ENCODE assay signal across 11 cellular contexts in the genomic region with DNA sequence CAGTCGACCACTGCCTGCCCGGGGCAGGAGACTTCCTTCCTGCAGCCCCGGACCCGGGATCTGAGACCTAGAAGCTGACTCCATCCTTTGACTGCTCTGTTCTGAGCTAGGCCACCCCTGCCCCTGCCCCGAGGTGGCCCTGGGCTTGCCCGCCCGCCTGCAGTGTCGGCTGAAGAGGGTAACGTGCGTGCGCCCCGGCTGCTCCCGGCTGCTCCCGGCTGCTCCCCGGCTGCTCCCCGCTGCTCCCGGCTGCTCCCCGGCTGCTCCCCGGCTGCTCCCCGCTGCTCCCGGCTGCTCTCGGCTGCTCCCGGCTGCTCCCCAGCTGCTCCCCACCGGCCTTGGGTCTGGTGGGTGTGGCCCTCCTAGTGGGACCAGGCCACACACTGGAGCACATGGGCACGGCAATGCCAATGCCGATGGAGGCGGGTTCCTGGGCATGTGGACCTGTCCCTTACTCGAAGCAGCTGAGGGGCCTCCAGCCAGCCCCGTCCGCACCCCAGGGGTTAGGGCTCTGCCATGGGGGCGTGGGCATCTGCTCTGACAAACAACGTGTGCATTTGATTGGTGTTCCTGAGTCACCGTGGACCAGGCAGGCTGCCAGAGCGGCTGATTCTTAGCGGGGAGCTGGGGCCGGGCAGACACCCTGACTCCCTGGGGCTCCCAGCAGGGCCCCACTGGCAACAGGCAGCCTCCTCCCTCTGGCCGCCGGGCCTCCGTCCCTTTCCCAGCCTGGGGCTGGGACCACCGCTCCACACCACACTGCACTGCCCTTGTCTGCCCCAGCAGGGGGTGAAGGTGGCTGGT. TPM values are rescaled to one million over a fixed set of nuclear protein-coding genes. Genes with fewer than 3 reads are reported as not detected.
DNase-seq lines count a peak whose midpoint lies in the region; ATAC-seq and TF ChIP-seq lines count a peak whose summit lies in the region.
"Had no signal": no experiment of that assay in that cellular context is flagged by ENCODE, and none has a peak within 500 bp of the region (broad histone marks: within the 10 kb centered on the region; RNA-seq: fewer than 3 reads in every experiment).

No MANE protein-coding gene starts in this region.

- no peak overlapping the region for H3K4me3 ChIP-seq in heart right ventricle
- no peak overlapping the region for H3K4me3 ChIP-seq in upper lobe of right lung

- WGBS in heart right ventricle, 2 donors, result 66 to 71% methylated on average over 40 of the region's 40 CpGs

- no peaks in the 10 kb centered on the region for H3K9me3 ChIP-seq in heart right ventricle
- H3K9me3 ChIP-seq in upper lobe of right lung, result no peaks in the 10 kb centered on the region

- H3K4me1 ChIP-seq in heart right ventricle (peaks cover 0 to 17% (median 0%) of the 10 kb centered on the region in 9 donors), foreskin keratinocyte (no peaks in the 10 kb centered on the region), upper lobe of right lung (peaks cover 12% of the 10 kb centered on the region)

- ATAC-seq in Right ventricle myocardium inferior (no peak), heart right ventricle (no peak), foreskin keratinocyte (peak; percentile 73), upper lobe of right lung (no peak), HG02885 (IDR thresholded peaks at IDR 0.05; ENCODE audit: poor library complexity, unreplicated experiment) (no peak), HG02610 (IDR thresholded peaks at IDR 0.05; ENCODE audit: unreplicated experiment) (no peak)

- intact Hi-C loops in Right ventricle myocardium inferior (cut with DNase I) (no loop called here), heart right ventricle (cut with DNase I) (no loop called here), upper lobe of right lung (cut with DNase I) (no loop called here)

- no peaks in the 10 kb centered on the region for H3K36me3 ChIP-seq in heart right ventricle
- no peaks in the 10 kb centered on the region for H3K36me3 ChIP-seq in upper lobe of right lung

- DNase-seq in Right ventricle myocardium inferior (ENCODE audit: missing footprints) (peak; percentile 48), heart right ventricle (no peak), RKO (ENCODE audit: low spot score) (peak; percentile 84), foreskin keratinocyte (peak in 1 of 2 donors; percentile 31), upper lobe of right lung (peak; percentile 60), pons (ENCODE audit: low spot score) (no peak)
- DNase-seq: NCI-H524 treated with DMSO at 0.1 percent for 48 hours had no signal

- peaks cover 7 to 56% (median 41%) of the 10 kb centered on the region in 7 donors for H3K27me3 ChIP-seq in heart right ventricle
- peaks cover 64% of the 10 kb centered on the region for H3K27me3 ChIP-seq in foreskin keratinocyte
- peaks cover 10% of the 10 kb centered on the region for H3K27me3 ChIP-seq in upper lobe of right lung

- no peak for TF ChIP-seq CTCF in heart right ventricle (IDR thresholded peaks at IDR 0.05)
- no peak for TF ChIP-seq CTCF in foreskin keratinocyte (conservative IDR thresholded peaks at IDR 0.05)
- TF ChIP-seq CTCF in upper lobe of right lung (IDR thresholded peaks at IDR 0.05), result no peak

- H3K27ac ChIP-seq in heart right ventricle, result no peak overlapping the region
- no peak overlapping the region for H3K27ac ChIP-seq in foreskin keratinocyte
- H3K27ac ChIP-seq in upper lobe of right lung, result no peak overlapping the region

RNA-seq across cellular contexts. Expression of gene GAL3ST2, which starts 2.0 kb away (rescaled TPM):
- total RNA-seq in Right ventricle myocardium inferior (not detected), heart right ventricle (under 1 TPM in 3 of 10 donors, not detected in 7; 0.19 to 0.28 (median 0.23) TPM), foreskin keratinocyte (not detected in 2 replicates), upper lobe of right lung (not detected)
- polyA plus RNA-seq in heart right ventricle (not detected), foreskin keratinocyte (not detected in 2 replicates)
- total RNA-seq: glomerular endothelial cell had no signal
- polyA plus RNA-seq: CD8-positive, alpha-beta memory T cell had no signal

RNA-seq across cellular contexts. Expression of gene NEU4, which starts 34.4 kb away (rescaled TPM):
- 0.30 TPM for total RNA-seq in Right ventricle myocardium inferior
- total RNA-seq in heart right ventricle, result 1 to 10 TPM in 1 of 10 donors, under 1 TPM in 7, not detected in 2; 0.07 to 1.2 (median 0.46) TPM
- polyA plus RNA-seq in heart right ventricle, result 1 to 10 TPM in 1 of 2 donors, under 1 TPM in 1; 0.22 to 1.0 TPM
- not detected in 2 replicates for total RNA-seq in foreskin keratinocyte
- polyA plus RNA-seq in foreskin keratinocyte, result not detected in 2 replicates
- total RNA-seq in upper lobe of right lung, result 0.23 TPM
- total RNA-seq: CD8-positive, alpha-beta memory T cell had no signal
- polyA plus RNA-seq: CD8-positive, alpha-beta memory T cell had no signal

RNA-seq across cellular contexts. Expression of gene D2HGDH, which starts 40.2 kb away (rescaled TPM):
- total RNA-seq in Right ventricle myocardium inferior, result 19.6 TPM
- 10 to 100 TPM; 15.1 to 22.8 (median 19.1) TPM for total RNA-seq in heart right ventricle
- 10 to 100 TPM in 1 of 2 donors, 1 to 10 TPM in 1; 7.6 to 24.7 TPM for polyA plus RNA-seq in heart right ventricle
- 7.7 and 10.8 TPM in 2 replicates for total RNA-seq in foreskin keratinocyte
- polyA plus RNA-seq in foreskin keratinocyte, result 7.4 and 13.0 TPM in 2 replicates
- 28.8 TPM for total RNA-seq in upper lobe of right lung

Comparison
In these comparisons a context has a peak if more than half of its experiments do, and no peak if none do; other contexts are left out.
1. DNase-seq: peak in Right ventricle myocardium inferior (single experiment), RKO (single experiment) and upper lobe of right lung (single experiment); none in heart right ventricle (0 of 2) and pons (single experiment).